ENCODE assay signal across 3 cellular contexts in genomic region chr6:140627002-140627401, GRCh38.
TF ChIP-seq lines count a peak whose summit lies in the region.

No MANE protein-coding gene starts in this region.

TF ChIP-seq in GM23338, 12 proteins besides CTCF, POLR2A, EP300 and RAD21 (continued from another document and continues in another):
- TF ChIP-seq ZNF462 (CRISPR knock-in tag; IDR thresholded peaks at IDR 0.05) = no peak
- TF ChIP-seq ZNF331 (CRISPR knock-in tag; IDR thresholded peaks at IDR 0.05; ENCODE audit: low read depth) = no peak
- TF ChIP-seq ETS1 (IDR thresholded peaks at IDR 0.05) = no peak

TF ChIP-seq in HEK293, 187 proteins besides CTCF, POLR2A, EP300 and RAD21 (continued from another document):
- peak; percentile 81; the same call in 1 of the 2 replicates for TF ChIP-seq TRIM28 (IDR thresholded peaks at IDR 0.05; ENCODE audit: borderline replicate concordance, low read length)
- no peak for TF ChIP-seq ZNF791 (tag by site-specific recombination; IDR thresholded peaks at IDR 0.05)
- 0 out of 2 replicates have a peak, but pooled peaks have one; percentile 20 for TF ChIP-seq ZNF549 (tag by site-specific recombination; IDR thresholded peaks at IDR 0.05)

TF ChIP-seq in K562, 482 proteins besides CTCF, POLR2A, EP300 and RAD21 (continued from another document):
- TF ChIP-seq CEBPZ (IDR thresholded peaks at IDR 0.05; ENCODE audit: borderline replicate concordance, low read depth, low read length) (peak; percentile 67), TRIM28 (IDR thresholded peaks at IDR 0.05) (0 out of 2 replicates have a peak, but pooled peaks have one; percentile 40), ZFP36 (IDR thresholded peaks at IDR 0.05; ENCODE audit: low read depth, low read length, partially characterized antibody) (peak; percentile 88), ETV5 (CRISPR knock-in tag; IDR thresholded peaks at IDR 0.05; ENCODE audit: low read depth) (no peak), ZKSCAN1 (IDR thresholded peaks at IDR 0.05; ENCODE audit: low read depth, low read length) (no peak), ESRRB (CRISPR knock-in tag; IDR thresholded peaks at IDR 0.05; ENCODE audit: borderline replicate concordance) (no peak), CBX3 (IDR thresholded peaks at IDR 0.05; ENCODE audit: borderline replicate concordance in 1 of 2, low read length in 2 of 2) (peak in 1 of 2 experiments; percentile 47; a peak in 1 of 3 replicates), ZNF655 (CRISPR knock-in tag; IDR thresholded peaks at IDR 0.05) (no peak), KLF10 (CRISPR knock-in tag; IDR thresholded peaks at IDR 0.05) (no peak), MAFG (tag; conservative IDR thresholded peaks at IDR 0.05) (no peak)
